8 cellular contexts compared by ENCODE assay signal in the genomic region with DNA sequence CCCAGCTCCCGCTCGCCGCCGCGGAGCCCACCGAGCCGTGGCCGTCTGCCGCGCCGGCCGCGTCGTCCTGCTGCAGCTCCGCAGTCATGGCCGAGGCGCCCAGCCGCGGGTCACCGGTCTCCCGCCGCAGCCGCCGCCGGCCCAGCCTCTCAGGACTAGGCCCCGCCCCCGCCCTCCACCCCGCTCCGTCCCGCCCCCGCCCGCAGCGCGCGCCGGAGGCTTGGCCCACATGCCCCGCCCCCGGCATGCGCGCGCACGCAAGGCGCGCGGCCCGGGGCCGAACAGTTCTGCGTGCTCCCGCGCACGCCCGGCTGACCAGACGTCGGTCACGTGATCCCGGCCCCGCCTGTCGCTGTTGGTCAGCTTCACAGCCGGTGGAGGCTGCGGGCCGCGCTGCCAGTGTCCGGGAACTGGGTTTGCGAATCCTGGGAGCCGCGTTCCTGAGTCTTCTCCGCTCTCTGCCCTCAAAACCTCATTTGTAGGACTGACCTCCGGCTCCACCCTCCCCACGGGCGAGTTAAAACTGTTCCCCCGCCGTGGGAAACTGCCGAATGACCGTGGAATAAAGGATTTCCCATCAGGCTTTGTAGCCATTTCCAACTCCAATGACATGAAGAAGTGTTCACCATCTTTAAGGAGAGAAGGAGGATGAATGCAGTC.
A peak's percentile ranks its signal among the peaks of the same experiment; 100 is the strongest.
DNase-seq lines count a peak whose midpoint lies in the region; ATAC-seq and TF ChIP-seq lines count a peak whose summit lies in the region.

A gene with protein sequence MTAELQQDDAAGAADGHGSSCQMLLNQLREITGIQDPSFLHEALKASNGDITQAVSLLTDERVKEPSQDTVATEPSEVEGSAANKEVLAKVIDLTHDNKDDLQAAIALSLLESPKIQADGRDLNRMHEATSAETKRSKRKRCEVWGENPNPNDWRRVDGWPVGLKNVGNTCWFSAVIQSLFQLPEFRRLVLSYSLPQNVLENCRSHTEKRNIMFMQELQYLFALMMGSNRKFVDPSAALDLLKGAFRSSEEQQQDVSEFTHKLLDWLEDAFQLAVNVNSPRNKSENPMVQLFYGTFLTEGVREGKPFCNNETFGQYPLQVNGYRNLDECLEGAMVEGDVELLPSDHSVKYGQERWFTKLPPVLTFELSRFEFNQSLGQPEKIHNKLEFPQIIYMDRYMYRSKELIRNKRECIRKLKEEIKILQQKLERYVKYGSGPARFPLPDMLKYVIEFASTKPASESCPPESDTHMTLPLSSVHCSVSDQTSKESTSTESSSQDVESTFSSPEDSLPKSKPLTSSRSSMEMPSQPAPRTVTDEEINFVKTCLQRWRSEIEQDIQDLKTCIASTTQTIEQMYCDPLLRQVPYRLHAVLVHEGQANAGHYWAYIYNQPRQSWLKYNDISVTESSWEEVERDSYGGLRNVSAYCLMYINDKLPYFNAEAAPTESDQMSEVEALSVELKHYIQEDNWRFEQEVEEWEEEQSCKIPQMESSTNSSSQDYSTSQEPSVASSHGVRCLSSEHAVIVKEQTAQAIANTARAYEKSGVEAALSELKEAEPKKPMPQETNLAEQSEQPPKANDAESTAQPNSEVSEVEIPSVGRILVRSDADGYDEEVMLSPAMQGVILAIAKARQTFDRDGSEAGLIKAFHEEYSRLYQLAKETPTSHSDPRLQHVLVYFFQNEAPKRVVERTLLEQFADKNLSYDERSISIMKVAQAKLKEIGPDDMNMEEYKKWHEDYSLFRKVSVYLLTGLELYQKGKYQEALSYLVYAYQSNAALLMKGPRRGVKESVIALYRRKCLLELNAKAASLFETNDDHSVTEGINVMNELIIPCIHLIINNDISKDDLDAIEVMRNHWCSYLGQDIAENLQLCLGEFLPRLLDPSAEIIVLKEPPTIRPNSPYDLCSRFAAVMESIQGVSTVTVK (minus strand): TSS at position 159 of the 660 bp plus-strand sequence. CDS start 71 bp downstream, at position 88.

- DNase-seq in AG09319 (ENCODE audit: extremely low read depth, low read depth) = peak; percentile 92
- DNase-seq in NCI-H226 = peak; percentile 94
- peak; percentile 55 to 64 for DNase-seq in central memory CD8-positive, alpha-beta T cell (ENCODE audit: low spot score in 2 of 2)
- DNase-seq in islet precursor cell = peak; percentile 98
- DNase-seq in stimulated activated CD4-positive, alpha-beta T cell treated with anti-CD3 and anti-CD28 coated beads, Interleukin-12 subunit alpha, Interleukin-12 subunit beta, amount 100 ng/mL, for 4 hours = peak; percentile 77

- H3K36me3 Mint-ChIP-seq in central memory CD8-positive, alpha-beta T cell (ENCODE audit: insufficient read depth) = peaks cover 20% of the 10 kb centered on the region

- no peak for TF ChIP-seq CTCF in AG09319 (IDR thresholded peaks at IDR 0.05; ENCODE audit: low read depth, low read length)

- ATAC-seq in GM19023 (IDR thresholded peaks at IDR 0.05; ENCODE audit: unreplicated experiment) (peak; percentile 87), HG03196 (IDR thresholded peaks at IDR 0.05; ENCODE audit: unreplicated experiment) (peak; percentile 87)
- ATAC-seq in activated CD4-positive, CD25-positive, alpha-beta regulatory T cell treated with anti-CD3 and anti-CD28 coated beads, Interleukin-2, amount 50 U/mL, for 24 hours = peak; percentile 76 to 79
- ATAC-seq in central memory CD8-positive, alpha-beta T cell (replicated peaks; ENCODE audit: extremely low read depth, poor library complexity, severe bottlenecking) = peak; percentile 74

- peaks cover 44% of the 10 kb centered on the region for H3K4me1 Mint-ChIP-seq in central memory CD8-positive, alpha-beta T cell

- peak within 1 kb of the TSS; percentile 99 for H3K4me3 Mint-ChIP-seq in central memory CD8-positive, alpha-beta T cell

- no peaks in the 10 kb centered on the region for H3K9me3 Mint-ChIP-seq in central memory CD8-positive, alpha-beta T cell

- H3K27ac Mint-ChIP-seq in central memory CD8-positive, alpha-beta T cell (ENCODE audit: low read depth) = peak within 1 kb of the TSS; percentile 95

- H3K27me3 Mint-ChIP-seq in central memory CD8-positive, alpha-beta T cell = no peaks in the 10 kb centered on the region

Comparison
In these comparisons a context has a peak if more than half of its experiments do, and no peak if none do; other contexts are left out.
1. Peak in every context shown above with its lines: DNase-seq and ATAC-seq.